8 cellular contexts compared by ENCODE assay signal in genomic region chr2:224909885-224910517, GRCh38.
DNase-seq lines count a peak whose midpoint lies in the region; ATAC-seq, FAIRE-seq and TF ChIP-seq lines count a peak whose summit lies in the region.

No MANE protein-coding gene starts in this region.

- H3K4me1 Mint-ChIP-seq in CD4-positive, alpha-beta T cell (ENCODE audit: low read depth) = peaks cover 59% of the 10 kb centered on the region
- peaks cover 59% of the 10 kb centered on the region for H3K4me1 Mint-ChIP-seq in stimulated activated naive CD8-positive, alpha-beta T cell treated with anti-CD3 and anti-CD28 coated beads, Interleukin-15, Interleukin-2, amounts not matched to agents 100 ng/mL and 50 ng/mL, for 24 hours (ENCODE audit: low read depth)

- peak; percentile 91 for FAIRE-seq in kidney (lab: Jason Lieb, UNC)

- H3K9me3 ChIP-seq in CD4-positive, alpha-beta T cell (ENCODE audit: control insufficient read depth, low read length) = no peaks in the 10 kb centered on the region
- H3K9me3 ChIP-seq in kidney (ENCODE audit: control insufficient read depth in 1 of 2, low read length in 2 of 2) = no peaks in the 10 kb centered on the region

- TF ChIP-seq CTCF in CD4-positive, alpha-beta T cell (IDR thresholded peaks at IDR 0.05) = no peak
- TF ChIP-seq CTCF in astrocyte of the spinal cord (IDR thresholded peaks at IDR 0.05; ENCODE audit: low read depth, low read length) (no peak), kidney (IDR thresholded peaks at IDR 0.05; ENCODE audit: borderline replicate concordance, extremely low read depth, insufficient read depth) (no peak)

- peak in 2 of 10 experiments; percentile 25 to 31 for DNase-seq in CD4-positive, alpha-beta T cell
- DNase-seq in NCI-H2029 treated with DMSO at 0.1 percent for 48 hours (lab: John Stamatoyannopoulos, UW) (peak; percentile 31), astrocyte of the spinal cord (ENCODE audit: low read depth, low spot score) (peak; percentile 89), kidney (peak; percentile 90), NCI-H2107 treated with DMSO at 0.1 percent for 48 hours (lab: John Stamatoyannopoulos, UW; ENCODE audit: unreplicated experiment) (no peak), SK-N-DZ (ENCODE audit: low spot score) (no peak)

- H3K4me1 ChIP-seq in kidney (ENCODE audit: control insufficient read depth in 1 of 2, insufficient read depth in 1 of 2, low read depth in 1 of 2, low read length in 2 of 2) = peaks cover 0 to 4% of the 10 kb centered on the region in 2 donors

- no peak overlapping the region for H3K27ac ChIP-seq in CD4-positive, alpha-beta T cell (ENCODE audit: low read depth, low read length)
- H3K27ac ChIP-seq in kidney (ENCODE audit: low read depth in 2 of 2, low read length in 2 of 2) = peak overlapping the region; percentile 66 to 86

- CTCF ChIA-PET in CD4-positive, alpha-beta T cell (lab: Charles Lee) = interaction anchor here (0.9 to 2.3 kb wide), 4 partner anchors 9 to 92 kb away, joined by 3 to 6 read pairs (median 4); no protein-coding TSS in a partner anchor

- peaks cover 72% of the 10 kb centered on the region for H3K36me3 Mint-ChIP-seq in CD4-positive, alpha-beta T cell (ENCODE audit: low read depth)
- peaks cover 60% of the 10 kb centered on the region for H3K36me3 Mint-ChIP-seq in stimulated activated naive CD8-positive, alpha-beta T cell treated with anti-CD3 and anti-CD28 coated beads, Interleukin-15, Interleukin-2, amounts not matched to agents 100 ng/mL and 50 ng/mL, for 24 hours (ENCODE audit: low read depth)

- no peak overlapping the region for H3K4me3 Mint-ChIP-seq in CD4-positive, alpha-beta T cell
- H3K4me3 Mint-ChIP-seq in stimulated activated naive CD8-positive, alpha-beta T cell treated with anti-CD3 and anti-CD28 coated beads, Interleukin-15, Interleukin-2, amounts not matched to agents 100 ng/mL and 50 ng/mL, for 24 hours = no peak overlapping the region

- H3K4me3 ChIP-seq in astrocyte of the spinal cord (ENCODE audit: low read depth, low read length) (no peak overlapping the region), kidney (ENCODE audit: low read length in 2 of 2) (no peak overlapping the region)

- H3K27ac Mint-ChIP-seq in CD4-positive, alpha-beta T cell = peak overlapping the region; percentile 69
- peak overlapping the region; percentile 79 for H3K27ac Mint-ChIP-seq in stimulated activated naive CD8-positive, alpha-beta T cell treated with anti-CD3 and anti-CD28 coated beads, Interleukin-15, Interleukin-2, amounts not matched to agents 100 ng/mL and 50 ng/mL, for 24 hours

- H3K9ac ChIP-seq in kidney (ENCODE audit: low read length in 2 of 2) = no peak overlapping the region

- POLR2A ChIA-PET in CD4-positive, alpha-beta T cell (lab: Charles Lee) = interaction anchor here (0.6 to 1.2 kb wide), 4 partner anchors 17 to 36 kb away, joined by 3 to 4 read pairs (median 3); no protein-coding TSS in a partner anchor

- peak; percentile 78 for ATAC-seq in CD4-positive, alpha-beta T cell (ENCODE audit: poor library complexity)
- ATAC-seq in GM21723 (IDR thresholded peaks at IDR 0.05; ENCODE audit: unreplicated experiment) = peak; percentile 68

- no peaks in the 10 kb centered on the region for H3K27me3 Mint-ChIP-seq in CD4-positive, alpha-beta T cell
- no peaks in the 10 kb centered on the region for H3K27me3 Mint-ChIP-seq in stimulated activated naive CD8-positive, alpha-beta T cell treated with anti-CD3 and anti-CD28 coated beads, Interleukin-15, Interleukin-2, amounts not matched to agents 100 ng/mL and 50 ng/mL, for 24 hours

- no peaks in the 10 kb centered on the region for H3K36me3 ChIP-seq in kidney (ENCODE audit: control insufficient read depth in 1 of 2, insufficient read depth in 2 of 2, low read length in 2 of 2)

- in situ Hi-C loops in astrocyte of the spinal cord (cut with HindIII; ENCODE audit: low sequenced_read_pairs) = no loop called here

- no peaks in the 10 kb centered on the region for H3K9me3 Mint-ChIP-seq in CD4-positive, alpha-beta T cell
- H3K9me3 Mint-ChIP-seq in stimulated activated naive CD8-positive, alpha-beta T cell treated with anti-CD3 and anti-CD28 coated beads, Interleukin-15, Interleukin-2, amounts not matched to agents 100 ng/mL and 50 ng/mL, for 24 hours = no peaks in the 10 kb centered on the region

- intact Hi-C loops in CD4-positive, alpha-beta T cell (cut with DNase I, micrococcal nuclease) = loop anchor here in 1 of 2 experiments (2.0 to 5.0 kb wide), 2 partner anchors 17 to 37 kb away; no protein-coding TSS in a partner anchor
- intact Hi-C loops in kidney (cut with DNase I) = no loop called here

- no peaks in the 10 kb centered on the region for H3K27me3 ChIP-seq in CD4-positive, alpha-beta T cell (ENCODE audit: control insufficient read depth, insufficient read depth, low read length)

Comparison
In these comparisons a context has a peak if more than half of its experiments do, and no peak if none do; other contexts are left out.
1. DNase-seq: peak in NCI-H2029 treated with DMSO at 0.1 percent for 48 hours (single experiment), astrocyte of the spinal cord (single experiment) and kidney (single experiment); none in NCI-H2107 treated with DMSO at 0.1 percent for 48 hours (single experiment) and SK-N-DZ (single experiment).